In the genomic region with DNA sequence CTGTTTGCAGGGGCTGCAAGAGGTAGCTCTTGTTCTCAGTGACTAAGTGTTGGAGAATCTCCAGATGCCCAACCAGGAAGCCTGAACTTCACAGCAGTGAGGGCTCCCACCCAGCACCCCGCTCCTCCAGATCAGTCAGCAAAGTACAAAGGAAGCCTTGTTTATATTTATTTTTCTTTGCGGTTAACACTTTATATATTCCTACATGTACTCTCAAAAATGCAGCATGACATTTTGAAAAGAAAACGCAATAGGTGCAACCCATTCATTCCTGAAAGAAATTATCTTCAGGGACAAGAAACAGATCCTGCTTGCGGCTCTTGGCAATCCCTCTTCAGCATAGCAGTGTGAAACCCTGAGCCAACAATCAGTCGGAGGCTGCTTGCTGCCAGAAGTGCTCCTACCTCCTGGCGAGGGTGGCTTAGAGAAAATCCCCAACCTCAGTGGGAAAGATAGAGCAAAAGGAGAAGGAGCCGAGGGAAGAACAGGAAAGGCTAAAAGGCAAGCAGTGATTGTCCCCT, we compare ENCODE assay signal across 9 cellular contexts.
DNase-seq lines count a peak whose midpoint lies in the region; ATAC-seq and TF ChIP-seq lines count a peak whose summit lies in the region.
"Had no signal": no experiment of that assay in that cellular context is flagged by ENCODE, and none has a peak within 500 bp of the region (broad histone marks: within the 10 kb centered on the region; RNA-seq: fewer than 3 reads in every experiment).

No MANE protein-coding gene starts in this region.

- H4K20me1 ChIP-seq in H9 (ENCODE audit: control insufficient read depth, insufficient read depth, insufficient read length) (no peaks in the 10 kb centered on the region), SK-N-SH (ENCODE audit: insufficient read depth) (no peaks in the 10 kb centered on the region), OCI-LY7 (ENCODE audit: insufficient read depth, low read length) (no peaks in the 10 kb centered on the region)

- no peak overlapping the region for H3K9ac ChIP-seq in H9 (ENCODE audit: extremely low read depth, insufficient read length, low read length)
- no peak overlapping the region for H3K9ac ChIP-seq in SK-N-SH

- H3K9me2 ChIP-seq in SK-N-SH (no peaks in the 10 kb centered on the region), OCI-LY7 (ENCODE audit: insufficient read depth, low read length) (no peaks in the 10 kb centered on the region)

- H2BK5ac ChIP-seq in H9 (ENCODE audit: insufficient read length, low read length): no peak overlapping the region

- no peaks in the 10 kb centered on the region for H3K79me2 ChIP-seq in H9 (ENCODE audit: insufficient read depth, low read length)
- H3K79me2 ChIP-seq in SK-N-SH (ENCODE audit: insufficient read depth): no peaks in the 10 kb centered on the region
- no peaks in the 10 kb centered on the region for H3K79me2 ChIP-seq in OCI-LY7 (ENCODE audit: insufficient read depth, low read depth, low read length)

- CTCF ChIA-PET in SK-N-SH (lab: Yijun Ruan, JAX) (interaction anchor here (1.0 to 2.0 kb wide), 2 partner anchors 24 to 128 kb away, joined by 4 to 5 read pairs; no protein-coding TSS in a partner anchor), OCI-LY7 (lab: Charles Lee; ENCODE audit: unreplicated experiment) (no interaction called here)

- H3K56ac ChIP-seq in H9 (ENCODE audit: insufficient read length, low read depth, low read length): no peak overlapping the region

- H3K9me3 ChIP-seq in H9 (ENCODE audit: control insufficient read depth, low read depth, low read length) (no peaks in the 10 kb centered on the region), SK-N-SH (no peaks in the 10 kb centered on the region), heart left ventricle (no peaks in the 10 kb centered on the region), sigmoid colon (no peaks in the 10 kb centered on the region), OCI-LY7 (ENCODE audit: low read length) (no peaks in the 10 kb centered on the region), Peyer's patch (no peaks in the 10 kb centered on the region)

- WGBS in H9 (ENCODE audit: extremely low coverage, insufficient read length, low lambda C conversion rate): no CpG with 5 or more reads among the region's 7 CpGs
- WGBS in SK-N-SH (ENCODE audit: low lambda C conversion rate): 40% methylated on average over 7 of the region's 7 CpGs
- WGBS in heart left ventricle, 4 donors: 20 to 32% (median 22%) methylated on average over 7 of the region's 7 CpGs
- WGBS in sigmoid colon, 2 donors: 55 to 71% methylated on average over 7 of the region's 7 CpGs

- H3K4me2 ChIP-seq in H9 (ENCODE audit: insufficient read depth, insufficient read length, low read length): no peak overlapping the region
- H3K4me2 ChIP-seq in SK-N-SH: peak overlapping the region; percentile 27; the same call in 1 of the 2 replicates
- H3K4me2 ChIP-seq in OCI-LY7 (ENCODE audit: low read length): no peak overlapping the region

- POLR2A ChIA-PET in SK-N-SH (lab: Yijun Ruan, JAX): no interaction called here
- POLR2A ChIA-PET in OCI-LY7 (lab: Charles Lee): interaction anchor here (0.6 kb wide), 1 partner anchor 1502 kb away, joined by 5 read pairs; no protein-coding TSS in a partner anchor

- TF ChIP-seq RAD21 in SK-N-SH (IDR thresholded peaks at IDR 0.05; ENCODE audit: low read length): no peak

- H2BK20ac ChIP-seq in H9 (ENCODE audit: low read depth, low read length, poor library complexity, severe bottlenecking): no peak overlapping the region

- no peak overlapping the region for H3T11ph ChIP-seq in H9 (ENCODE audit: low read length)

- H3K4me3 ChIP-seq in SK-N-SH (ENCODE audit: low read depth in 2 of 2, low read length in 1 of 2) (no peak overlapping the region), heart left ventricle (no peak overlapping the region), sigmoid colon (peak overlapping the region in 2 of 4 donors; percentile 6 to 8), OCI-LY7 (ENCODE audit: low read depth, low read length, poor library complexity, severe bottlenecking) (no peak overlapping the region), Peyer's patch (no peak overlapping the region)

- H3K23ac ChIP-seq in H9 (ENCODE audit: insufficient read length, low read depth, low read length): no peak overlapping the region

- no peak overlapping the region for H3K27ac ChIP-seq in H9 (ENCODE audit: insufficient read length, low read depth, low read length)
- H3K27ac ChIP-seq in SK-N-SH (ENCODE audit: low read depth in 2 of 2, low read length in 1 of 2): no peak overlapping the region
- H3K27ac ChIP-seq in heart left ventricle: peak overlapping the region in 1 of 12 donors; percentile 65
- H3K27ac ChIP-seq in sigmoid colon: peak overlapping the region; percentile 70 to 81 (median 78)
- H3K27ac ChIP-seq in OCI-LY7 (ENCODE audit: low read depth, low read length, poor library complexity, severe bottlenecking): no peak overlapping the region
- peak overlapping the region in 1 of 4 donors; percentile 28 for H3K27ac ChIP-seq in Peyer's patch

- DNase-seq in H9: no peak
- no peak for DNase-seq in SK-N-SH
- peak in 2 of 5 donors; percentile 11 to 48 for DNase-seq in heart left ventricle
- DNase-seq in sigmoid colon: peak; percentile 82
- DNase-seq in OCI-LY7 (ENCODE audit: low spot score): no peak
- DNase-seq in Peyer's patch: no peak
- DNase-seq: central memory CD4-positive, alpha-beta T cell had no signal

- H3K4me1 ChIP-seq in H9 (ENCODE audit: insufficient read depth, low read length): peaks cover 23% of the 10 kb centered on the region
- peaks cover 10 to 25% of the 10 kb centered on the region in 2 experiments; a peak in 3 of 4 replicates for H3K4me1 ChIP-seq in SK-N-SH (ENCODE audit: control insufficient read depth in 1 of 2, insufficient read depth in 2 of 2, low read depth in 1 of 2, low read length in 1 of 2)
- H3K4me1 ChIP-seq in heart left ventricle: peaks cover 0 to 30% (median 8%) of the 10 kb centered on the region in 12 donors
- H3K4me1 ChIP-seq in sigmoid colon: peaks cover 0 to 85% (median 59%) of the 10 kb centered on the region in 4 donors
- no peaks in the 10 kb centered on the region for H3K4me1 ChIP-seq in OCI-LY7 (ENCODE audit: insufficient read depth, low read length, poor library complexity, severe bottlenecking)
- peaks cover 0 to 15% (median 0%) of the 10 kb centered on the region in 4 donors for H3K4me1 ChIP-seq in Peyer's patch

- TF ChIP-seq POLR2A in heart left ventricle (IDR thresholded peaks at IDR 0.05): no peak
- TF ChIP-seq POLR2A in sigmoid colon (IDR thresholded peaks at IDR 0.05): no peak
- TF ChIP-seq POLR2A in Peyer's patch (IDR thresholded peaks at IDR 0.05): no peak

- no peaks in the 10 kb centered on the region for H3K36me3 ChIP-seq in SK-N-SH (replicated peaks in 1 of 2; ENCODE audit: control insufficient read depth in 1 of 2, insufficient read depth in 2 of 2, low read length in 1 of 2)
- H3K36me3 ChIP-seq in heart left ventricle: no peaks in the 10 kb centered on the region
- H3K36me3 ChIP-seq in sigmoid colon: no peaks in the 10 kb centered on the region
- no peaks in the 10 kb centered on the region for H3K36me3 ChIP-seq in OCI-LY7 (ENCODE audit: insufficient read depth, low read length)
- H3K36me3 ChIP-seq in Peyer's patch: no peaks in the 10 kb centered on the region

- H2BK12ac ChIP-seq in H9 (ENCODE audit: insufficient read length, low read depth, low read length): no peak overlapping the region

- ATAC-seq in heart left ventricle (peak in 3 of 4 donors; percentile 55 to 72 (median 64)), GM18498 (IDR thresholded peaks at IDR 0.05; ENCODE audit: unreplicated experiment) (no peak), HG03039 (IDR thresholded peaks at IDR 0.05; ENCODE audit: unreplicated experiment) (no peak)

- no peaks in the 10 kb centered on the region for H3K27me3 ChIP-seq in H9 (ENCODE audit: insufficient read depth, low read length)
- H3K27me3 ChIP-seq in SK-N-SH (ENCODE audit: insufficient read depth): peaks cover 12% of the 10 kb centered on the region
- no peaks in the 10 kb centered on the region for H3K27me3 ChIP-seq in heart left ventricle
- H3K27me3 ChIP-seq in sigmoid colon: no peaks in the 10 kb centered on the region
- H3K27me3 ChIP-seq in Peyer's patch: no peaks in the 10 kb centered on the region

- no peaks in the 10 kb centered on the region; a peak in 1 of 7 replicates for H3K36me3 Mint-ChIP-seq in H9 (ENCODE audit: insufficient read depth in 1 of 3, low read depth in 3 of 3)

- no peak for TF ChIP-seq EP300 in SK-N-SH (IDR thresholded peaks at IDR 0.05; ENCODE audit: borderline replicate concordance in 1 of 2, low read depth in 1 of 2, low read length in 1 of 2)
- TF ChIP-seq EP300 in sigmoid colon (IDR thresholded peaks at IDR 0.05): peak in 1 of 4 donors; percentile 45

- H3K14ac ChIP-seq in H9 (ENCODE audit: insufficient read depth, low read length): no peak overlapping the region

- TF ChIP-seq CTCF in H9 (conservative IDR thresholded peaks at IDR 0.05) (no peak), SK-N-SH (IDR thresholded peaks at IDR 0.05) (no peak), heart left ventricle (IDR thresholded peaks at IDR 0.05) (no peak), sigmoid colon (IDR thresholded peaks at IDR 0.05) (no peak), OCI-LY7 (conservative IDR thresholded peaks at IDR 0.05; ENCODE audit: low read length) (no peak), Peyer's patch (IDR thresholded peaks at IDR 0.05) (no peak)

- intact Hi-C loops in heart left ventricle (cut with DNase I) (loop anchor here in 3 of 10 donors (5.0 to 10.0 kb wide), 3 partner anchors 66 to 128 kb away; a partner anchor contains a TSS), sigmoid colon (cut with DNase I) (no loop called here), OCI-LY7 (cut with micrococcal nuclease; ENCODE audit: unreplicated experiment) (no loop called here)

- H3K9me3 Mint-ChIP-seq in H9: no peaks in the 10 kb centered on the region

- no peak overlapping the region for H3K18ac ChIP-seq in H9 (ENCODE audit: insufficient read length, low read depth, low read length)

- no peak overlapping the region for H2AK5ac ChIP-seq in H9 (ENCODE audit: insufficient read length, low read length)

- no peak overlapping the region for H2BK120ac ChIP-seq in H9 (ENCODE audit: low read depth, low read length, poor library complexity, severe bottlenecking)

- no TSS peak for BruUV-seq in OCI-LY7 (replicated peaks; lab: Mats Ljungman, UMichigan)

- peak overlapping the region in 2 of 3 experiments; percentile 45 to 92; a peak in 4 of 7 replicates for H3K27ac Mint-ChIP-seq in H9

- H3K23me2 ChIP-seq in H9 (ENCODE audit: insufficient read length, low read depth, low read length, poor library complexity, severe bottlenecking): no peaks in the 10 kb centered on the region

- H3K4me1 Mint-ChIP-seq in H9: peaks cover 59 to 63% of the 10 kb centered on the region in 2 experiments

- no peak overlapping the region for H4K8ac ChIP-seq in H9 (replicated peaks; ENCODE audit: insufficient read length, low read depth, low read length)

- no peak overlapping the region for H4K91ac ChIP-seq in H9 (ENCODE audit: insufficient read length, low read depth, low read length)

- H3K79me1 ChIP-seq in H9 (ENCODE audit: insufficient read depth, low read depth, low read length, poor library complexity, severe bottlenecking): no peaks in the 10 kb centered on the region

- H2AFZ ChIP-seq in H9 (ENCODE audit: low read length) (no peak overlapping the region), SK-N-SH (ENCODE audit: low read depth) (no peak overlapping the region), OCI-LY7 (ENCODE audit: low read length) (no peak overlapping the region)

- H2BK15ac ChIP-seq in H9 (ENCODE audit: low read depth, low read length): no peak overlapping the region

- H3K27me3 Mint-ChIP-seq in H9 (ENCODE audit: low read depth): peaks cover 12% of the 10 kb centered on the region

- no peaks in the 10 kb centered on the region for H3F3A ChIP-seq in SK-N-SH (replicated peaks; ENCODE audit: insufficient read depth)

- no peak overlapping the region for H3K4ac ChIP-seq in H9 (ENCODE audit: low read depth, low read length)

- no peak overlapping the region for H4K5ac ChIP-seq in H9 (ENCODE audit: insufficient read length, low read depth, low read length)

- no peak overlapping the region for H3K4me3 Mint-ChIP-seq in H9

Comparison
In these comparisons a context has a peak if more than half of its experiments do, and no peak if none do; other contexts are left out.
1. H3K27ac ChIP-seq: peak in sigmoid colon (4 of 4); none in H9 (single experiment), SK-N-SH (0 of 2) and OCI-LY7 (single experiment).
2. ATAC-seq: peak in heart left ventricle (3 of 4); none in GM18498 (single experiment) and HG03039 (single experiment).